Comparison of ENCODE assay signal across 29 cellular contexts in the genomic region with DNA sequence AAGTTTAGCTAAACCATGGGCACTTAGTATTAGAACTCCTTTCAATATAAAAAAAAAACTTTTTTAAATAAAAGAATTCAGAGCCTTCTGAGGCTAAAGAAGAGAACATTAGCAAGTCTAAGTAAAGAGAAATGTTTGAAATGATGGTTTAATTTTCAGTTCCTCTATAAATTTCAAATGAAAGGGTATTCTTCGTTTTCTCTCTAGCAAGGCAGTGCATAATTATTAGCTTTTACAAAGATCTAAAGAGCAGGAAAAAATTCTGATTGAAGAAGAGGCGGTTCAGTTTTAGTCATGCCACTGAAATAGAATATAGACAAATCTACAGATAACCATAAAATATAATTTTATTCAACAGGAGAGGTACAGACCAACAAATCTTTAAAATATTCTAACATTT.
"Had no signal": no experiment of that assay in that cellular context is flagged by ENCODE, and none has a peak within 500 bp of the region (broad histone marks: within the 10 kb centered on the region; RNA-seq: fewer than 3 reads in every experiment).

No MANE protein-coding gene starts in this region.

- H3K9ac ChIP-seq: parathyroid adenoma had no signal

- H3K4me1 Mint-ChIP-seq: naive thymus-derived CD8-positive, alpha-beta T cell; nephron progenitor cell; neural crest cell; stimulated activated effector memory CD8-positive, alpha-beta T cell treated with anti-CD3 and anti-CD28 coated beads, Interleukin-12 subunit alpha, Interleukin-12 subunit beta, amount 100 ng/mL, for 72 hours had no signal

- H3K9me3 Mint-ChIP-seq: stimulated activated effector memory CD8-positive, alpha-beta T cell treated with anti-CD3 and anti-CD28 coated beads, Interleukin-12 subunit alpha, Interleukin-12 subunit beta, amount 100 ng/mL, for 72 hours had no signal

- H3K27me3 Mint-ChIP-seq: naive thymus-derived CD8-positive, alpha-beta T cell; natural killer cell treated with Interleukin-12 subunit alpha and Interleukin-12 subunit beta and Interleukin-15 and Interleukin-18, amount 100 ng/mL, for 72 hours; progenitor cell of endocrine pancreas; stimulated activated naive CD8-positive, alpha-beta T cell treated with anti-CD3 and anti-CD28 coated beads, Interleukin-15, Interleukin-2, amounts not matched to agents 100 ng/mL and 50 ng/mL, for 24 hours had no signal

- H3K27me3 ChIP-seq: neutrophil, ovary, right lobe of liver, sigmoid colon, stomach, thyroid gland, tibial nerve, upper lobe of left lung, vagina had no signal

- H3K4me3 Mint-ChIP-seq: naive thymus-derived CD8-positive, alpha-beta T cell; natural killer cell treated with Interleukin-12 subunit alpha and Interleukin-12 subunit beta and Interleukin-15 and Interleukin-18, amount 100 ng/mL, for 72 hours; nephron progenitor cell; neural crest cell; stimulated activated effector memory CD8-positive, alpha-beta T cell treated with anti-CD3 and anti-CD28 coated beads, Interleukin-12 subunit alpha, Interleukin-12 subunit beta, amount 100 ng/mL, for 72 hours; stimulated activated naive CD8-positive, alpha-beta T cell treated with anti-CD3 and anti-CD28 coated beads, Interleukin-15, Interleukin-2, amounts not matched to agents 100 ng/mL and 50 ng/mL, for 24 hours had no signal

- H3K9me3 ChIP-seq: neutrophil, ovary, right lobe of liver, sigmoid colon, thoracic aorta, thyroid gland, upper lobe of left lung, vagina had no signal

- H3K27ac Mint-ChIP-seq: natural killer cell treated with Interleukin-12 subunit alpha and Interleukin-12 subunit beta and Interleukin-15 and Interleukin-18, amount 100 ng/mL, for 72 hours; nephron progenitor cell; progenitor cell of endocrine pancreas; stimulated activated effector memory CD8-positive, alpha-beta T cell treated with anti-CD3 and anti-CD28 coated beads, Interleukin-12 subunit alpha, Interleukin-12 subunit beta, amount 100 ng/mL, for 72 hours; stimulated activated naive CD8-positive, alpha-beta T cell treated with anti-CD3 and anti-CD28 coated beads, Interleukin-15, Interleukin-2, amounts not matched to agents 100 ng/mL and 50 ng/mL, for 24 hours had no signal

- H3K4me3 ChIP-seq: ovary, psoas muscle, right lobe of liver, sigmoid colon, stomach, thoracic aorta, thyroid gland, tibial nerve, upper lobe of left lung, vagina had no signal

- H3K36me3 ChIP-seq: ovary, thoracic aorta had no signal

- H3K79me2 ChIP-seq: parathyroid adenoma had no signal

- FAIRE-seq: small intestine, urothelium cell line had no signal

- ATAC-seq: naive thymus-derived CD8-positive, alpha-beta T cell; natural killer cell treated with Interleukin-12 subunit alpha and Interleukin-12 subunit beta and Interleukin-15 and Interleukin-18, amount 100 ng/mL, for 72 hours; psoas muscle; right cardiac atrium; right lobe of liver; stimulated activated effector memory CD8-positive, alpha-beta T cell treated with anti-CD3 and anti-CD28 coated beads, Interleukin-12 subunit alpha, Interleukin-12 subunit beta, amount 100 ng/mL, for 72 hours had no signal

- H2AFZ ChIP-seq: parathyroid adenoma had no signal

- H3K27ac ChIP-seq: neutrophil, ovary, parathyroid adenoma, psoas muscle, right lobe of liver, sigmoid colon, stomach, thoracic aorta, thyroid gland, tibial nerve, upper lobe of left lung, vagina had no signal

- H3K4me1 ChIP-seq: parathyroid adenoma, psoas muscle, right lobe of liver, stomach, thyroid gland, tibial nerve, upper lobe of left lung, vagina had no signal

- DNase-seq: naive thymus-derived CD8-positive, alpha-beta T cell; nephron progenitor cell; occipital lobe; ovary; psoas muscle; right cardiac atrium; right lobe of liver; sigmoid colon; small intestine; stimulated activated CD4-positive, alpha-beta T cell treated with anti-CD3 and anti-CD28 coated beads, Interleukin-15, amount 100 ng/mL, for 24 hours; stimulated activated CD4-positive, alpha-beta T cell treated with anti-CD3 and anti-CD28 coated beads, Interleukin-2, amount 100 ng/mL, for 24 hours; stimulated activated CD4-positive, alpha-beta T cell treated with anti-CD3 and anti-CD28 coated beads, Interleukin-2, amount 100 ng/mL, for 48 hours; stimulated activated CD4-positive, alpha-beta T cell treated with anti-CD3 and anti-CD28 coated beads, Interleukin-4, amount 100 ng/mL, for 24 hours; stimulated activated naive CD4-positive, alpha-beta T cell treated with Interleukin-2 at 50 U/mL for 16 hours; stomach; thyroid gland; trophoblast cell; upper lobe of left lung had no signal
